8 cellular contexts compared by ENCODE assay signal in the genomic region with DNA sequence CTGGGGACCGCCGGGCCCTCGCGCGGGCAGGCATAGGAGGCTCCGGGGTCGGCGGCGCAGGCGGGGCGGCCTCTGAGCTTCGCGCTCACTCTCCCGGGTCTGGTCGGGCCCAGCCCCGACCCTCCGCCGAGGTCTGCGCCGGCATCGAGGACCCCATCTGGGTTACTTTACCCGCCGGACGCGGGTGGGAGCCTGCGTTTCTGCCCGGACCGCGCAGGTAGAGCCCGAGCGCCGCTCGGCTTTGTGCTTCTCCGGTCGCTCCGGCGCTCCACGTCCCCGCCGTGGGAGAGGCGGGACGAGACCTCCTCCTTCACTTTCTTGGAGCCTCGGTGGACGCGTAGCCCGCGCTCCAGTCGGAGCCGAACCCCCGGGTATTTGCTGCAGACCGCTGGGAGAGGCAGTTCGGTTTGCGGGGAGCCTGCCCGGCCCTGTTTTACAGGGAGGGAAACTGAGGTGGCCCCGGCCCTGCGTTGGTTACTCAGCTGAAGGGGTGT.
DNase-seq lines count a peak whose midpoint lies in the region; ATAC-seq, FAIRE-seq and TF ChIP-seq lines count a peak whose summit lies in the region.

No MANE protein-coding gene starts in this region.

- H3K27me3 ChIP-seq in bronchial epithelial cell (ENCODE audit: control insufficient read depth, insufficient read depth, low read length), result peaks cover 31% of the 10 kb centered on the region

- WGBS in mesodermal cell (ENCODE audit: insufficient coverage in 2 of 2), 2 experiments, result 4 to 7% methylated on average over 31 to 53 of the region's 56 CpGs

- H3K4me3 ChIP-seq in bronchial epithelial cell (ENCODE audit: low read depth, low read length) (peak overlapping the region; percentile 33), mesodermal cell (ENCODE audit: extremely low read depth, insufficient read depth, low read length, poor library complexity, severe bottlenecking) (peak overlapping the region; percentile 46)

- no peaks in the 10 kb centered on the region for H3K9me3 ChIP-seq in mesodermal cell (ENCODE audit: control insufficient read depth, low read length)

- no peak for ATAC-seq in GM18909 (IDR thresholded peaks at IDR 0.05; ENCODE audit: poor library complexity, unreplicated experiment)
- no peak for ATAC-seq in HG02642 (IDR thresholded peaks at IDR 0.05; ENCODE audit: poor library complexity, unreplicated experiment)
- ATAC-seq in GM18858 (IDR thresholded peaks at IDR 0.05; ENCODE audit: unreplicated experiment), result no peak

- H3K27ac ChIP-seq in mesodermal cell (ENCODE audit: low read depth, low read length, severe bottlenecking), result no peak overlapping the region

- no peak for FAIRE-seq in bronchial epithelial cell (lab: Jason Lieb, UNC)

- H3K36me3 ChIP-seq in bronchial epithelial cell (ENCODE audit: control insufficient read depth, insufficient read depth, low read length), result no peaks in the 10 kb centered on the region
- H3K36me3 ChIP-seq in mesodermal cell (ENCODE audit: control insufficient read depth, insufficient read depth, low read length), result no peaks in the 10 kb centered on the region

- no peak for TF ChIP-seq CTCF in bronchial epithelial cell (IDR thresholded peaks at IDR 0.05; ENCODE audit: insufficient read depth, low read length, severe bottlenecking)

- DNase-seq in stimulated activated CD4-positive, alpha-beta T cell treated with anti-CD3 and anti-CD28 coated beads, Interleukin-15, amount 100 ng/mL, for 24 hours, result peak; percentile 22
- no peak for DNase-seq in stimulated activated CD4-positive, alpha-beta T cell treated with anti-CD3 and anti-CD28 coated beads, Interleukin-4, amount 100 ng/mL, for 24 hours
- DNase-seq in bronchial epithelial cell (ENCODE audit: low read depth), result no peak
- DNase-seq in NCI-H1694 treated with DMSO at 0.1 percent for 48 hours (lab: John Stamatoyannopoulos, UW), result no peak

- peaks cover 18% of the 10 kb centered on the region for H3K4me1 ChIP-seq in mesodermal cell (ENCODE audit: control insufficient read depth, insufficient read depth, low read length, poor library complexity, severe bottlenecking)
